ENCODE assay signal across 1 cellular context in the genomic region with DNA sequence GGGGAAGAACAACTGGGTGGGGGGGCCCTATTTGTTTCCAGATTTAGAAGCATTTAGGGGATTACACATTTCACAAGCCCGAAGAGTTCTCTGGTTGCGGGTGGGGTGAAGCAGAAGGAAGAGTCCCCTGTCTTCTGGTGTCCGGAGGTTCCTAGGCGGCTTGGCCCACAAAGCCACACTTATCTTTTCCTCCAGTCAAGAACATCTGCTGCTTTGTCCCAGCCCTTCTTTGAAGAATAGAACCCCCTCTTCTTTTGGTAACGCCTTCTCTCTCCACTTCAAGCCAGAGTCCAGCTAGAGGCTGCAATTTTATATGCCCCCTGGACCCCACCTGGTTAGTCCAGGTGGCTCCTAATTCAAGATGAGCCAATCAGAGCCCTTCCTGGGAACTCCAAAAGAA.
TF ChIP-seq lines count a peak whose summit lies in the region.

No MANE protein-coding gene starts in this region.

TF ChIP-seq in K562, 482 proteins besides CTCF, POLR2A, EP300 and RAD21 (continued from another document and continues in another):
- TF ChIP-seq, protein P1, sequence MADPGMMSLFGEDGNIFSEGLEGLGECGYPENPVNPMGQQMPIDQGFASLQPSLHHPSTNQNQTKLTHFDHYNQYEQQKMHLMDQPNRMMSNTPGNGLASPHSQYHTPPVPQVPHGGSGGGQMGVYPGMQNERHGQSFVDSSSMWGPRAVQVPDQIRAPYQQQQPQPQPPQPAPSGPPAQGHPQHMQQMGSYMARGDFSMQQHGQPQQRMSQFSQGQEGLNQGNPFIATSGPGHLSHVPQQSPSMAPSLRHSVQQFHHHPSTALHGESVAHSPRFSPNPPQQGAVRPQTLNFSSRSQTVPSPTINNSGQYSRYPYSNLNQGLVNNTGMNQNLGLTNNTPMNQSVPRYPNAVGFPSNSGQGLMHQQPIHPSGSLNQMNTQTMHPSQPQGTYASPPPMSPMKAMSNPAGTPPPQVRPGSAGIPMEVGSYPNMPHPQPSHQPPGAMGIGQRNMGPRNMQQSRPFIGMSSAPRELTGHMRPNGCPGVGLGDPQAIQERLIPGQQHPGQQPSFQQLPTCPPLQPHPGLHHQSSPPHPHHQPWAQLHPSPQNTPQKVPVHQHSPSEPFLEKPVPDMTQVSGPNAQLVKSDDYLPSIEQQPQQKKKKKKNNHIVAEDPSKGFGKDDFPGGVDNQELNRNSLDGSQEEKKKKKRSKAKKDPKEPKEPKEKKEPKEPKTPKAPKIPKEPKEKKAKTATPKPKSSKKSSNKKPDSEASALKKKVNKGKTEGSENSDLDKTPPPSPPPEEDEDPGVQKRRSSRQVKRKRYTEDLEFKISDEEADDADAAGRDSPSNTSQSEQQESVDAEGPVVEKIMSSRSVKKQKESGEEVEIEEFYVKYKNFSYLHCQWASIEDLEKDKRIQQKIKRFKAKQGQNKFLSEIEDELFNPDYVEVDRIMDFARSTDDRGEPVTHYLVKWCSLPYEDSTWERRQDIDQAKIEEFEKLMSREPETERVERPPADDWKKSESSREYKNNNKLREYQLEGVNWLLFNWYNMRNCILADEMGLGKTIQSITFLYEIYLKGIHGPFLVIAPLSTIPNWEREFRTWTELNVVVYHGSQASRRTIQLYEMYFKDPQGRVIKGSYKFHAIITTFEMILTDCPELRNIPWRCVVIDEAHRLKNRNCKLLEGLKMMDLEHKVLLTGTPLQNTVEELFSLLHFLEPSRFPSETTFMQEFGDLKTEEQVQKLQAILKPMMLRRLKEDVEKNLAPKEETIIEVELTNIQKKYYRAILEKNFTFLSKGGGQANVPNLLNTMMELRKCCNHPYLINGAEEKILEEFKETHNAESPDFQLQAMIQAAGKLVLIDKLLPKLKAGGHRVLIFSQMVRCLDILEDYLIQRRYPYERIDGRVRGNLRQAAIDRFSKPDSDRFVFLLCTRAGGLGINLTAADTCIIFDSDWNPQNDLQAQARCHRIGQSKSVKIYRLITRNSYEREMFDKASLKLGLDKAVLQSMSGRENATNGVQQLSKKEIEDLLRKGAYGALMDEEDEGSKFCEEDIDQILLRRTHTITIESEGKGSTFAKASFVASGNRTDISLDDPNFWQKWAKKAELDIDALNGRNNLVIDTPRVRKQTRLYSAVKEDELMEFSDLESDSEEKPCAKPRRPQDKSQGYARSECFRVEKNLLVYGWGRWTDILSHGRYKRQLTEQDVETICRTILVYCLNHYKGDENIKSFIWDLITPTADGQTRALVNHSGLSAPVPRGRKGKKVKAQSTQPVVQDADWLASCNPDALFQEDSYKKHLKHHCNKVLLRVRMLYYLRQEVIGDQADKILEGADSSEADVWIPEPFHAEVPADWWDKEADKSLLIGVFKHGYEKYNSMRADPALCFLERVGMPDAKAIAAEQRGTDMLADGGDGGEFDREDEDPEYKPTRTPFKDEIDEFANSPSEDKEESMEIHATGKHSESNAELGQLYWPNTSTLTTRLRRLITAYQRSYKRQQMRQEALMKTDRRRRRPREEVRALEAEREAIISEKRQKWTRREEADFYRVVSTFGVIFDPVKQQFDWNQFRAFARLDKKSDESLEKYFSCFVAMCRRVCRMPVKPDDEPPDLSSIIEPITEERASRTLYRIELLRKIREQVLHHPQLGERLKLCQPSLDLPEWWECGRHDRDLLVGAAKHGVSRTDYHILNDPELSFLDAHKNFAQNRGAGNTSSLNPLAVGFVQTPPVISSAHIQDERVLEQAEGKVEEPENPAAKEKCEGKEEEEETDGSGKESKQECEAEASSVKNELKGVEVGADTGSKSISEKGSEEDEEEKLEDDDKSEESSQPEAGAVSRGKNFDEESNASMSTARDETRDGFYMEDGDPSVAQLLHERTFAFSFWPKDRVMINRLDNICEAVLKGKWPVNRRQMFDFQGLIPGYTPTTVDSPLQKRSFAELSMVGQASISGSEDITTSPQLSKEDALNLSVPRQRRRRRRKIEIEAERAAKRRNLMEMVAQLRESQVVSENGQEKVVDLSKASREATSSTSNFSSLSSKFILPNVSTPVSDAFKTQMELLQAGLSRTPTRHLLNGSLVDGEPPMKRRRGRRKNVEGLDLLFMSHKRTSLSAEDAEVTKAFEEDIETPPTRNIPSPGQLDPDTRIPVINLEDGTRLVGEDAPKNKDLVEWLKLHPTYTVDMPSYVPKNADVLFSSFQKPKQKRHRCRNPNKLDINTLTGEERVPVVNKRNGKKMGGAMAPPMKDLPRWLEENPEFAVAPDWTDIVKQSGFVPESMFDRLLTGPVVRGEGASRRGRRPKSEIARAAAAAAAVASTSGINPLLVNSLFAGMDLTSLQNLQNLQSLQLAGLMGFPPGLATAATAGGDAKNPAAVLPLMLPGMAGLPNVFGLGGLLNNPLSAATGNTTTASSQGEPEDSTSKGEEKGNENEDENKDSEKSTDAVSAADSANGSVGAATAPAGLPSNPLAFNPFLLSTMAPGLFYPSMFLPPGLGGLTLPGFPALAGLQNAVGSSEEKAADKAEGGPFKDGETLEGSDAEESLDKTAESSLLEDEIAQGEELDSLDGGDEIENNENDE (IDR thresholded peaks at IDR 0.05; ENCODE audit: low read depth, low read length) = no peak
- peak; percentile 79 for TF ChIP-seq TCF3 (CRISPR knock-in tag; IDR thresholded peaks at IDR 0.05)
- no peak for TF ChIP-seq TAF9B (IDR thresholded peaks at IDR 0.05; ENCODE audit: partially characterized antibody)
- no peak for TF ChIP-seq ZNF121 (CRISPR knock-in tag; conservative IDR thresholded peaks at IDR 0.05)
- no peak for TF ChIP-seq JUNB (CRISPR knock-in tag; conservative IDR thresholded peaks at IDR 0.05)
- no peak for TF ChIP-seq ZNF77 (CRISPR knock-in tag; IDR thresholded peaks at IDR 0.05)
- no peak for TF ChIP-seq ZNF354B (CRISPR knock-in tag; IDR thresholded peaks at IDR 0.05)
- TF ChIP-seq, protein P2, sequence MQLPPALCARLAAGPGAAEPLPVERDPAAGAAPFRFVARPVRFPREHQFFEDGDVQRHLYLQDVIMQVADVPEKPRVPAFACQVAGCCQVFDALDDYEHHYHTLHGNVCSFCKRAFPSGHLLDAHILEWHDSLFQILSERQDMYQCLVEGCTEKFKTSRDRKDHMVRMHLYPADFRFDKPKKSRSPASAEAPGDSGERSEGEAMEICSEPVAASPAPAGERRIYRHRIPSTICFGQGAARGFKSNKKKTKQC (CRISPR knock-in tag; IDR thresholded peaks at IDR 0.05) = no peak
- TF ChIP-seq, protein P3, sequence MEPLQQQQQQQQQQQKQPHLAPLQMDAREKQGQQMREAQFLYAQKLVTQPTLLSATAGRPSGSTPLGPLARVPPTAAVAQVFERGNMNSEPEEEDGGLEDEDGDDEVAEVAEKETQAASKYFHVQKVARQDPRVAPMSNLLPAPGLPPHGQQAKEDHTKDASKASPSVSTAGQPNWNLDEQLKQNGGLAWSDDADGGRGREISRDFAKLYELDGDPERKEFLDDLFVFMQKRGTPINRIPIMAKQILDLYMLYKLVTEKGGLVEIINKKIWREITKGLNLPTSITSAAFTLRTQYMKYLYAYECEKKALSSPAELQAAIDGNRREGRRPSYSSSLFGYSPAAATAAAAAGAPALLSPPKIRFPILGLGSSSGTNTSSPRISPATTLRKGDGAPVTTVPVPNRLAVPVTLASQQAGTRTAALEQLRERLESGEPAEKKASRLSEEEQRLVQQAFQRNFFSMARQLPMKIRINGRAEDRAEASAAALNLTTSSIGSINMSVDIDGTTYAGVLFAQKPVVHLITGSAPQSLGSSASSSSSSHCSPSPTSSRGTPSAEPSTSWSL (CRISPR knock-in tag; IDR thresholded peaks at IDR 0.05; ENCODE audit: borderline replicate concordance) = no peak
- TF ChIP-seq, protein P4, sequence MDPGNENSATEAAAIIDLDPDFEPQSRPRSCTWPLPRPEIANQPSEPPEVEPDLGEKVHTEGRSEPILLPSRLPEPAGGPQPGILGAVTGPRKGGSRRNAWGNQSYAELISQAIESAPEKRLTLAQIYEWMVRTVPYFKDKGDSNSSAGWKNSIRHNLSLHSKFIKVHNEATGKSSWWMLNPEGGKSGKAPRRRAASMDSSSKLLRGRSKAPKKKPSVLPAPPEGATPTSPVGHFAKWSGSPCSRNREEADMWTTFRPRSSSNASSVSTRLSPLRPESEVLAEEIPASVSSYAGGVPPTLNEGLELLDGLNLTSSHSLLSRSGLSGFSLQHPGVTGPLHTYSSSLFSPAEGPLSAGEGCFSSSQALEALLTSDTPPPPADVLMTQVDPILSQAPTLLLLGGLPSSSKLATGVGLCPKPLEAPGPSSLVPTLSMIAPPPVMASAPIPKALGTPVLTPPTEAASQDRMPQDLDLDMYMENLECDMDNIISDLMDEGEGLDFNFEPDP (CRISPR knock-in tag; IDR thresholded peaks at IDR 0.05) = no peak
- TF ChIP-seq EP400 (IDR thresholded peaks at IDR 0.05) = 0 out of 2 replicates have a peak, but pooled peaks have one; percentile 18
- TF ChIP-seq ZNF57 (CRISPR knock-in tag; IDR thresholded peaks at IDR 0.05) = no peak
- TF ChIP-seq RBM15 (IDR thresholded peaks at IDR 0.05; ENCODE audit: insufficient read depth, low read length) = no peak
- TF ChIP-seq, protein P5, sequence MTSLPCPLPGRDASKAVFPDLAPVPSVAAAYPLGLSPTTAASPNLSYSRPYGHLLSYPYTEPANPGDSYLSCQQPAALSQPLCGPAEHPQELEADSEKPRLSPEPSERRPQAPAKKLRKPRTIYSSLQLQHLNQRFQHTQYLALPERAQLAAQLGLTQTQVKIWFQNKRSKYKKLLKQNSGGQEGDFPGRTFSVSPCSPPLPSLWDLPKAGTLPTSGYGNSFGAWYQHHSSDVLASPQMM (CRISPR knock-in tag; IDR thresholded peaks at IDR 0.05) = no peak
- no peak for TF ChIP-seq POLR2G (IDR thresholded peaks at IDR 0.05; ENCODE audit: low read depth, low read length)
- no peak for TF ChIP-seq ZNF311 (CRISPR knock-in tag; IDR thresholded peaks at IDR 0.05)
- TF ChIP-seq, protein P6, sequence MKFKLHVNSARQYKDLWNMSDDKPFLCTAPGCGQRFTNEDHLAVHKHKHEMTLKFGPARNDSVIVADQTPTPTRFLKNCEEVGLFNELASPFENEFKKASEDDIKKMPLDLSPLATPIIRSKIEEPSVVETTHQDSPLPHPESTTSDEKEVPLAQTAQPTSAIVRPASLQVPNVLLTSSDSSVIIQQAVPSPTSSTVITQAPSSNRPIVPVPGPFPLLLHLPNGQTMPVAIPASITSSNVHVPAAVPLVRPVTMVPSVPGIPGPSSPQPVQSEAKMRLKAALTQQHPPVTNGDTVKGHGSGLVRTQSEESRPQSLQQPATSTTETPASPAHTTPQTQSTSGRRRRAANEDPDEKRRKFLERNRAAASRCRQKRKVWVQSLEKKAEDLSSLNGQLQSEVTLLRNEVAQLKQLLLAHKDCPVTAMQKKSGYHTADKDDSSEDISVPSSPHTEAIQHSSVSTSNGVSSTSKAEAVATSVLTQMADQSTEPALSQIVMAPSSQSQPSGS (CRISPR knock-in tag; IDR thresholded peaks at IDR 0.05) = no peak
- 0 out of 4 replicates have a peak, but pooled peaks of 1 of the 2 experiments have one; percentile 33 for TF ChIP-seq HDAC1 (IDR thresholded peaks at IDR 0.05)
- no peak for TF ChIP-seq NR2F6 (CRISPR knock-in tag; IDR thresholded peaks at IDR 0.05)
- TF ChIP-seq, protein P7, sequence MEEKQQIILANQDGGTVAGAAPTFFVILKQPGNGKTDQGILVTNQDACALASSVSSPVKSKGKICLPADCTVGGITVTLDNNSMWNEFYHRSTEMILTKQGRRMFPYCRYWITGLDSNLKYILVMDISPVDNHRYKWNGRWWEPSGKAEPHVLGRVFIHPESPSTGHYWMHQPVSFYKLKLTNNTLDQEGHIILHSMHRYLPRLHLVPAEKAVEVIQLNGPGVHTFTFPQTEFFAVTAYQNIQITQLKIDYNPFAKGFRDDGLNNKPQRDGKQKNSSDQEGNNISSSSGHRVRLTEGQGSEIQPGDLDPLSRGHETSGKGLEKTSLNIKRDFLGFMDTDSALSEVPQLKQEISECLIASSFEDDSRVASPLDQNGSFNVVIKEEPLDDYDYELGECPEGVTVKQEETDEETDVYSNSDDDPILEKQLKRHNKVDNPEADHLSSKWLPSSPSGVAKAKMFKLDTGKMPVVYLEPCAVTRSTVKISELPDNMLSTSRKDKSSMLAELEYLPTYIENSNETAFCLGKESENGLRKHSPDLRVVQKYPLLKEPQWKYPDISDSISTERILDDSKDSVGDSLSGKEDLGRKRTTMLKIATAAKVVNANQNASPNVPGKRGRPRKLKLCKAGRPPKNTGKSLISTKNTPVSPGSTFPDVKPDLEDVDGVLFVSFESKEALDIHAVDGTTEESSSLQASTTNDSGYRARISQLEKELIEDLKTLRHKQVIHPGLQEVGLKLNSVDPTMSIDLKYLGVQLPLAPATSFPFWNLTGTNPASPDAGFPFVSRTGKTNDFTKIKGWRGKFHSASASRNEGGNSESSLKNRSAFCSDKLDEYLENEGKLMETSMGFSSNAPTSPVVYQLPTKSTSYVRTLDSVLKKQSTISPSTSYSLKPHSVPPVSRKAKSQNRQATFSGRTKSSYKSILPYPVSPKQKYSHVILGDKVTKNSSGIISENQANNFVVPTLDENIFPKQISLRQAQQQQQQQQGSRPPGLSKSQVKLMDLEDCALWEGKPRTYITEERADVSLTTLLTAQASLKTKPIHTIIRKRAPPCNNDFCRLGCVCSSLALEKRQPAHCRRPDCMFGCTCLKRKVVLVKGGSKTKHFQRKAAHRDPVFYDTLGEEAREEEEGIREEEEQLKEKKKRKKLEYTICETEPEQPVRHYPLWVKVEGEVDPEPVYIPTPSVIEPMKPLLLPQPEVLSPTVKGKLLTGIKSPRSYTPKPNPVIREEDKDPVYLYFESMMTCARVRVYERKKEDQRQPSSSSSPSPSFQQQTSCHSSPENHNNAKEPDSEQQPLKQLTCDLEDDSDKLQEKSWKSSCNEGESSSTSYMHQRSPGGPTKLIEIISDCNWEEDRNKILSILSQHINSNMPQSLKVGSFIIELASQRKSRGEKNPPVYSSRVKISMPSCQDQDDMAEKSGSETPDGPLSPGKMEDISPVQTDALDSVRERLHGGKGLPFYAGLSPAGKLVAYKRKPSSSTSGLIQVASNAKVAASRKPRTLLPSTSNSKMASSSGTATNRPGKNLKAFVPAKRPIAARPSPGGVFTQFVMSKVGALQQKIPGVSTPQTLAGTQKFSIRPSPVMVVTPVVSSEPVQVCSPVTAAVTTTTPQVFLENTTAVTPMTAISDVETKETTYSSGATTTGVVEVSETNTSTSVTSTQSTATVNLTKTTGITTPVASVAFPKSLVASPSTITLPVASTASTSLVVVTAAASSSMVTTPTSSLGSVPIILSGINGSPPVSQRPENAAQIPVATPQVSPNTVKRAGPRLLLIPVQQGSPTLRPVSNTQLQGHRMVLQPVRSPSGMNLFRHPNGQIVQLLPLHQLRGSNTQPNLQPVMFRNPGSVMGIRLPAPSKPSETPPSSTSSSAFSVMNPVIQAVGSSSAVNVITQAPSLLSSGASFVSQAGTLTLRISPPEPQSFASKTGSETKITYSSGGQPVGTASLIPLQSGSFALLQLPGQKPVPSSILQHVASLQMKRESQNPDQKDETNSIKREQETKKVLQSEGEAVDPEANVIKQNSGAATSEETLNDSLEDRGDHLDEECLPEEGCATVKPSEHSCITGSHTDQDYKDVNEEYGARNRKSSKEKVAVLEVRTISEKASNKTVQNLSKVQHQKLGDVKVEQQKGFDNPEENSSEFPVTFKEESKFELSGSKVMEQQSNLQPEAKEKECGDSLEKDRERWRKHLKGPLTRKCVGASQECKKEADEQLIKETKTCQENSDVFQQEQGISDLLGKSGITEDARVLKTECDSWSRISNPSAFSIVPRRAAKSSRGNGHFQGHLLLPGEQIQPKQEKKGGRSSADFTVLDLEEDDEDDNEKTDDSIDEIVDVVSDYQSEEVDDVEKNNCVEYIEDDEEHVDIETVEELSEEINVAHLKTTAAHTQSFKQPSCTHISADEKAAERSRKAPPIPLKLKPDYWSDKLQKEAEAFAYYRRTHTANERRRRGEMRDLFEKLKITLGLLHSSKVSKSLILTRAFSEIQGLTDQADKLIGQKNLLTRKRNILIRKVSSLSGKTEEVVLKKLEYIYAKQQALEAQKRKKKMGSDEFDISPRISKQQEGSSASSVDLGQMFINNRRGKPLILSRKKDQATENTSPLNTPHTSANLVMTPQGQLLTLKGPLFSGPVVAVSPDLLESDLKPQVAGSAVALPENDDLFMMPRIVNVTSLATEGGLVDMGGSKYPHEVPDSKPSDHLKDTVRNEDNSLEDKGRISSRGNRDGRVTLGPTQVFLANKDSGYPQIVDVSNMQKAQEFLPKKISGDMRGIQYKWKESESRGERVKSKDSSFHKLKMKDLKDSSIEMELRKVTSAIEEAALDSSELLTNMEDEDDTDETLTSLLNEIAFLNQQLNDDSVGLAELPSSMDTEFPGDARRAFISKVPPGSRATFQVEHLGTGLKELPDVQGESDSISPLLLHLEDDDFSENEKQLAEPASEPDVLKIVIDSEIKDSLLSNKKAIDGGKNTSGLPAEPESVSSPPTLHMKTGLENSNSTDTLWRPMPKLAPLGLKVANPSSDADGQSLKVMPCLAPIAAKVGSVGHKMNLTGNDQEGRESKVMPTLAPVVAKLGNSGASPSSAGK (IDR thresholded peaks at IDR 0.05) = no peak
- TF ChIP-seq FOXP1 (CRISPR knock-in tag; IDR thresholded peaks at IDR 0.05) = no peak
